In the genomic region with DNA sequence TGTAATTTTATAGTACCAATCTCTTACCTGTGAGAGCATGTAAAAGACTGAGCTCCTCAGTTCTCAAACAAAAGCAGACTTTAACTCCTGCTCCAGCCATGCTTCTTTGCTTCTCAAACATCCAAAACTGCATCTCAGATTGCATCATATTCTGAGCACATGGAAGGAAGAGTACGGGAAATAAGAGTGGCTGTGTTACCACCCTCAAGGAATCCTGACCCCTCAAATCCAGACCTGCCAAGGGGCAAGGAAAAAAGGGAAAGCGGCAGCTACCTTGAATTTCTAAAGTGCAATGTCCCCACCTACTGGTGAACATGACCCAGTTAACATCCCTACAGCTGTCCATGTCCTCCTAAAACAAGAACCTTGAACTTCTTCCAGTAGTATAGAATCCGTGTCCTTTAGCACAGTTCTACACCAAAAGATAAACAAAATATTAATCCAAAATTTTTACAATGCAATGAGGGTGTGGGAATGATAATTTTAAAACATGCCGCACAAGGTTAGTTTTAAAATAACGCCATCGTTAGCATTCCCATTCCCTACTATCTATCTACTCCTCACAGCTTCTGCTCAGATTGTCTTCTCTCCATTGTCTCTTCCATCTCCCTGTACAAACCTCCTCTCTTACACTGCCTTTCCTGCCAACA, we compare ENCODE assay signal across 7 cellular contexts. TPM values are rescaled to one million over a fixed set of nuclear protein-coding genes. Genes with fewer than 3 reads are reported as not detected.
DNase-seq lines count a peak whose midpoint lies in the region; ATAC-seq, FAIRE-seq and TF ChIP-seq lines count a peak whose summit lies in the region.

No MANE protein-coding gene starts in this region.

- no peaks in the 10 kb centered on the region for H3K79me2 ChIP-seq in DOHH2 (ENCODE audit: control insufficient read depth, low read length)

- no peak for TF ChIP-seq POLR2A in Peyer's patch (IDR thresholded peaks at IDR 0.05)

- H3K9me3 ChIP-seq in DOHH2 (ENCODE audit: control insufficient read depth, insufficient read depth, low read length) (no peaks in the 10 kb centered on the region), Peyer's patch (no peaks in the 10 kb centered on the region)

- H3F3A ChIP-seq in DOHH2 (ENCODE audit: control insufficient read depth, insufficient read depth) = no peaks in the 10 kb centered on the region

- TF ChIP-seq CTCF in DOHH2 (IDR thresholded peaks at IDR 0.05; ENCODE audit: low read depth, low read length, poor library complexity, severe bottlenecking) (peak; percentile 83), Peyer's patch (IDR thresholded peaks at IDR 0.05) (peak; percentile 23 to 78 (median 73)), bronchial epithelial cell (IDR thresholded peaks at IDR 0.05; ENCODE audit: insufficient read depth, low read length, severe bottlenecking) (peak; percentile 74)

- peaks cover 3% of the 10 kb centered on the region; the same call in 1 of the 2 replicates for H3K27me3 ChIP-seq in DOHH2 (ENCODE audit: control insufficient read depth, low read length)
- H3K27me3 ChIP-seq in Peyer's patch = no peaks in the 10 kb centered on the region
- no peaks in the 10 kb centered on the region for H3K27me3 ChIP-seq in bronchial epithelial cell (ENCODE audit: control insufficient read depth, insufficient read depth, low read length)

- H3K4me1 ChIP-seq in DOHH2 (ENCODE audit: control insufficient read depth, low read length) = peaks cover 12% of the 10 kb centered on the region
- no peaks in the 10 kb centered on the region for H3K4me1 ChIP-seq in Peyer's patch

- H3K36me3 ChIP-seq in DOHH2 (ENCODE audit: control insufficient read depth, low read length) (no peaks in the 10 kb centered on the region), Peyer's patch (no peaks in the 10 kb centered on the region), bronchial epithelial cell (ENCODE audit: control insufficient read depth, insufficient read depth, low read length) (no peaks in the 10 kb centered on the region)

- FAIRE-seq in bronchial epithelial cell (lab: Jason Lieb, UNC) = no peak

- no peaks in the 10 kb centered on the region for H4K20me1 ChIP-seq in DOHH2 (ENCODE audit: control insufficient read depth, insufficient read depth, low read depth, low read length)

- H3K9me2 ChIP-seq in DOHH2 (replicated peaks; ENCODE audit: control insufficient read depth, low read length) = no peaks in the 10 kb centered on the region

- H3K4me2 ChIP-seq in DOHH2 (ENCODE audit: low read length) = peak overlapping the region; percentile 33

- H3K4me3 ChIP-seq in DOHH2 (ENCODE audit: low read length) (no peak overlapping the region), Peyer's patch (no peak overlapping the region), bronchial epithelial cell (ENCODE audit: low read depth, low read length) (no peak overlapping the region)

- ATAC-seq in HG02763 (IDR thresholded peaks at IDR 0.05; ENCODE audit: unreplicated experiment) = no peak

- H3K27ac ChIP-seq in DOHH2 (ENCODE audit: low read depth, low read length) (no peak overlapping the region), Peyer's patch (no peak overlapping the region)

- DNase-seq in HuH-7 (ENCODE audit: low spot score) (peak; percentile 17), Peyer's patch (peak in 1 of 3 donors; percentile 68), bronchial epithelial cell (ENCODE audit: low read depth) (peak; percentile 52), islet precursor cell (peak; percentile 73)
- peak; percentile 30 for DNase-seq in stimulated activated CD8-positive, alpha-beta memory T cell treated with anti-CD3 and anti-CD28 coated beads, Interleukin-4, amount 100 ng/mL, for 48 hours

RNA-seq across cellular contexts. Expression of a gene that starts 34.1 kb away (rescaled TPM):
- 10 to 100 TPM in 1 of 4 donors, 1 to 10 TPM in 1, not detected in 2; 7.6 to 18.2 TPM for total RNA-seq in Peyer's patch
- 1.4 TPM in 1 of 2 replicates, not detected in the other for total RNA-seq in bronchial epithelial cell

RNA-seq across cellular contexts. Expression of a gene that starts 40.7 kb away (rescaled TPM):
- total RNA-seq in Peyer's patch (1 to 10 TPM in 1 of 4 donors, not detected in 3; 2.5 TPM), bronchial epithelial cell (not detected in 2 replicates)
